ENCODE assay signal across 13 cellular contexts in the genomic region with DNA sequence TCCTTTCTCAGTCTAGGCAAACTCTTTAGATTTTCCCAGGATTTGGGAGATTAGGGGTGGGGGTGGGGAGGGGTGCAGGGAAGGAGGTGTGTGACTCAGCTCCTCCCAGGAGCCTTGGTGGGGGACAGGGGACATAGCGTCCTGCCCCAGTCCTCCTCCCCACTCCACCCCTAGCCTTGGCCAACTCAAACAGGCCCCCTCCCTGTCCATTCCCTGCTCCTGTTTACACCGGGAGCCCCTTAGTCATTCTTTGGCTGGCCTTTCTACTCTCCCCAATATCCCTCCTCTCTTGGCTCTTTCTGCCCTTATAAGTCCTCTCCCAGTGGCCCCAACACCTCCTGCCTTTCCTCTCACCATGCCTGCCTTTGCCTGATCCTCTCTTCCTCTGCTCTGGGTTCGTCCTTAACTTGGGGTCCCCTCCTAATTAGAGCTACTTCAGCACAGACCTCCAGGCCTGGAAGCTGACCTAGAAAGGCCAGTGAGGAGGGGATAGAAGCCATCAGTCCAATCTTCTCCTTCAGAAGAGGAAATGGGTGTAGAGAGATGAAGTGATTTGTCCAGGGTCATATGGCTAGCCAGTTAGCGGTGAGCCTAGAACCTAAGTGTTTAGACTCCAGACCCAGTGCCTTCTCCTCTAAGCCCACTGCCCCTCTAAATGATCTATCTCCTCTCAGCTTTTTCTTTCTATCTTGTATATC. TPM values are rescaled to one million over a fixed set of nuclear protein-coding genes. Genes with fewer than 3 reads are reported as not detected.
A peak's percentile ranks its signal among the peaks of the same experiment; 100 is the strongest.
DNase-seq lines count a peak whose midpoint lies in the region; ATAC-seq and TF ChIP-seq lines count a peak whose summit lies in the region.
"Had no signal": no experiment of that assay in that cellular context is flagged by ENCODE, and none has a peak within 500 bp of the region (broad histone marks: within the 10 kb centered on the region; RNA-seq: fewer than 3 reads in every experiment).

No MANE protein-coding gene starts in this region.

- H3K9me3 ChIP-seq in CD4-positive, CD25-positive, alpha-beta regulatory T cell (ENCODE audit: control insufficient read depth in 2 of 2, low read length in 2 of 2): no peaks in the 10 kb centered on the region
- H3K9me3 ChIP-seq in gastroesophageal sphincter: no peaks in the 10 kb centered on the region

- no peak for TF ChIP-seq CTCF in gastroesophageal sphincter (IDR thresholded peaks at IDR 0.05)

- no peak overlapping the region for H3K27ac ChIP-seq in CD4-positive, CD25-positive, alpha-beta regulatory T cell (ENCODE audit: insufficient read depth, low read length, poor library complexity, severe bottlenecking)
- H3K27ac ChIP-seq in gastroesophageal sphincter: peak overlapping the region; percentile 75 to 97 (median 88)

- H3K9me3 Mint-ChIP-seq in CD4-positive, CD25-positive, alpha-beta regulatory T cell: no peaks in the 10 kb centered on the region

- peaks cover 10% of the 10 kb centered on the region for H3K27me3 ChIP-seq in CD4-positive, CD25-positive, alpha-beta regulatory T cell (ENCODE audit: control insufficient read depth, insufficient read depth, low read length)
- H3K27me3 ChIP-seq in gastroesophageal sphincter: no peaks in the 10 kb centered on the region

- peak overlapping the region; percentile 89 to 93 (median 92) for H3K4me3 Mint-ChIP-seq in CD4-positive, CD25-positive, alpha-beta regulatory T cell
- H3K4me3 Mint-ChIP-seq: activated CD8-positive, alpha-beta memory T cell treated with anti-CD3 and anti-CD28 coated beads, Interleukin-2, amount 10 ng/mL, durations not matched to agents 7 days and 5 days had no signal

- peak; percentile 23 for TF ChIP-seq EP300 in gastroesophageal sphincter (IDR thresholded peaks at IDR 0.05)

- no peak for DNase-seq in CD4-positive, CD25-positive, alpha-beta regulatory T cell
- DNase-seq in RPMI7951 (ENCODE audit: low read depth) (peak; percentile 73), posterior vena cava (ENCODE audit: low spot score) (peak; percentile 89), NCI-H748 (lab: John Stamatoyannopoulos, UW; ENCODE audit: unreplicated experiment) (no peak), AML-193 (lab: John Stamatoyannopoulos, UW) (no peak)
- DNase-seq: activated CD8-positive, alpha-beta memory T cell treated with anti-CD3 and anti-CD28 coated beads, Interleukin-2, amount 10 ng/mL, durations not matched to agents 7 days and 5 days; DMS53; MM.1S; stimulated activated CD4-positive, alpha-beta T cell treated with anti-CD3 and anti-CD28 coated beads, Interleukin-4, amount 100 ng/mL, for 4 hours had no signal

- H3K4me1 Mint-ChIP-seq in CD4-positive, CD25-positive, alpha-beta regulatory T cell: peaks cover 0 to 64% (median 14%) of the 10 kb centered on the region in 4 donors

- H3K27ac Mint-ChIP-seq in CD4-positive, CD25-positive, alpha-beta regulatory T cell: peak overlapping the region; percentile 53 to 88 (median 70)
- H3K27ac Mint-ChIP-seq: activated CD8-positive, alpha-beta memory T cell treated with anti-CD3 and anti-CD28 coated beads, Interleukin-2, amount 10 ng/mL, durations not matched to agents 7 days and 5 days had no signal

- H3K27me3 Mint-ChIP-seq in CD4-positive, CD25-positive, alpha-beta regulatory T cell: peaks cover 47% of the 10 kb centered on the region

- no peak for TF ChIP-seq POLR2A in gastroesophageal sphincter (IDR thresholded peaks at IDR 0.05)

- H3K4me1 ChIP-seq in CD4-positive, CD25-positive, alpha-beta regulatory T cell (ENCODE audit: control insufficient read depth, insufficient read depth, low read length, poor library complexity, severe bottlenecking): peaks cover 38% of the 10 kb centered on the region
- peaks cover 0 to 84% (median 6%) of the 10 kb centered on the region in 3 donors for H3K4me1 ChIP-seq in gastroesophageal sphincter

- ATAC-seq in CD4-positive, CD25-positive, alpha-beta regulatory T cell (ENCODE audit: low read depth in 2 of 2): no peak
- ATAC-seq in gastroesophageal sphincter: peak; percentile 87
- no peak for ATAC-seq in GM18502 (IDR thresholded peaks at IDR 0.05; ENCODE audit: poor library complexity, unreplicated experiment)
- no peak for ATAC-seq in GM19455 (IDR thresholded peaks at IDR 0.05; ENCODE audit: unreplicated experiment)
- ATAC-seq: activated CD8-positive, alpha-beta memory T cell treated with anti-CD3 and anti-CD28 coated beads, Interleukin-2, amount 10 ng/mL, durations not matched to agents 7 days and 5 days; left lobe of liver had no signal

- no peaks in the 10 kb centered on the region for H3K36me3 Mint-ChIP-seq in CD4-positive, CD25-positive, alpha-beta regulatory T cell

- 10 to 16% methylated on average over 2 to 3 of the region's 4 CpGs for WGBS in gastroesophageal sphincter (ENCODE audit: low coverage in 1 of 2), 2 donors

- no peak overlapping the region for H3K4me3 ChIP-seq in CD4-positive, CD25-positive, alpha-beta regulatory T cell (ENCODE audit: low read depth, low read length)
- peak overlapping the region in 1 of 2 donors; percentile 99 for H3K4me3 ChIP-seq in gastroesophageal sphincter

- intact Hi-C loops in posterior vena cava (cut with DNase I): no loop called here

- H3K36me3 ChIP-seq in CD4-positive, CD25-positive, alpha-beta regulatory T cell (ENCODE audit: control insufficient read depth, insufficient read depth, low read length): no peaks in the 10 kb centered on the region
- no peaks in the 10 kb centered on the region for H3K36me3 ChIP-seq in gastroesophageal sphincter

RNA-seq across cellular contexts. Expression of gene ITGA5, which starts 2.3 kb away (rescaled TPM):
- 57.4 TPM for total RNA-seq in CD4-positive, CD25-positive, alpha-beta regulatory T cell
- 10 to 100 TPM; 18.6 to 31.8 (median 23.7) TPM for polyA plus RNA-seq in CD4-positive, CD25-positive, alpha-beta regulatory T cell
- 154 and 167 TPM in 2 replicates for total RNA-seq in RPMI7951 (2014; rRNA removed; shearing (Covaris generic))
- total RNA-seq in gastroesophageal sphincter: 100 to 1,000 TPM; 141 to 908 (median 220) TPM
- total RNA-seq in posterior vena cava: 1,000 to 10,000 TPM in 1 of 2 donors, 100 to 1,000 TPM in 1; 833 to 1,151 TPM

RNA-seq across cellular contexts. Expression of gene ZNF385A, which starts 36.8 kb away (rescaled TPM):
- total RNA-seq in CD4-positive, CD25-positive, alpha-beta regulatory T cell: 0.86 TPM
- polyA plus RNA-seq in CD4-positive, CD25-positive, alpha-beta regulatory T cell: under 1 TPM in 2 of 4 donors, not detected in 2; 0.14 to 0.17 TPM
- 0.24 and 1.3 TPM in 2 replicates for total RNA-seq in RPMI7951 (2014; rRNA removed; shearing (Covaris generic))
- total RNA-seq in gastroesophageal sphincter (10 to 100 TPM in 3 of 4 donors, 1 to 10 TPM in 1; 7.5 to 28.0 (median 19.5) TPM), posterior vena cava (10 to 100 TPM; 19.3 to 23.2 TPM)

RNA-seq across cellular contexts. Expression of gene GTSF1, which starts 52.1 kb away (rescaled TPM):
- 3.0 TPM for total RNA-seq in CD4-positive, CD25-positive, alpha-beta regulatory T cell
- polyA plus RNA-seq in CD4-positive, CD25-positive, alpha-beta regulatory T cell: 10 to 100 TPM; 12.7 to 30.3 (median 18.4) TPM
- total RNA-seq in RPMI7951 (2014; rRNA removed; shearing (Covaris generic)): not detected in 2 replicates
- total RNA-seq in gastroesophageal sphincter (1 to 10 TPM in 1 of 4 donors, not detected in 3; 1.0 TPM), posterior vena cava (under 1 TPM in 1 of 2 donors, not detected in 1; 0.69 TPM)

RNA-seq across cellular contexts. Expression of gene GPR84, which starts 57.0 kb away (rescaled TPM):
- not detected for total RNA-seq in CD4-positive, CD25-positive, alpha-beta regulatory T cell
- polyA plus RNA-seq in CD4-positive, CD25-positive, alpha-beta regulatory T cell: not detected
- total RNA-seq in RPMI7951 (2014; rRNA removed; shearing (Covaris generic)): 0.12 TPM in 1 of 2 replicates, not detected in the other
- total RNA-seq in gastroesophageal sphincter: under 1 TPM in 1 of 4 donors, not detected in 3; 0.54 TPM
- total RNA-seq in posterior vena cava: 1 to 10 TPM; 1.6 to 2.5 TPM
- total RNA-seq: left lobe of liver had no signal

Comparison
In these comparisons a context has a peak if more than half of its experiments do, and no peak if none do; other contexts are left out.
1. DNase-seq: peak in RPMI7951 (single experiment) and posterior vena cava (single experiment); none in CD4-positive, CD25-positive, alpha-beta regulatory T cell (0 of 3), NCI-H748 (single experiment) and AML-193 (0 of 2).